Comparison of ENCODE assay signal across 9 cellular contexts in the genomic region with DNA sequence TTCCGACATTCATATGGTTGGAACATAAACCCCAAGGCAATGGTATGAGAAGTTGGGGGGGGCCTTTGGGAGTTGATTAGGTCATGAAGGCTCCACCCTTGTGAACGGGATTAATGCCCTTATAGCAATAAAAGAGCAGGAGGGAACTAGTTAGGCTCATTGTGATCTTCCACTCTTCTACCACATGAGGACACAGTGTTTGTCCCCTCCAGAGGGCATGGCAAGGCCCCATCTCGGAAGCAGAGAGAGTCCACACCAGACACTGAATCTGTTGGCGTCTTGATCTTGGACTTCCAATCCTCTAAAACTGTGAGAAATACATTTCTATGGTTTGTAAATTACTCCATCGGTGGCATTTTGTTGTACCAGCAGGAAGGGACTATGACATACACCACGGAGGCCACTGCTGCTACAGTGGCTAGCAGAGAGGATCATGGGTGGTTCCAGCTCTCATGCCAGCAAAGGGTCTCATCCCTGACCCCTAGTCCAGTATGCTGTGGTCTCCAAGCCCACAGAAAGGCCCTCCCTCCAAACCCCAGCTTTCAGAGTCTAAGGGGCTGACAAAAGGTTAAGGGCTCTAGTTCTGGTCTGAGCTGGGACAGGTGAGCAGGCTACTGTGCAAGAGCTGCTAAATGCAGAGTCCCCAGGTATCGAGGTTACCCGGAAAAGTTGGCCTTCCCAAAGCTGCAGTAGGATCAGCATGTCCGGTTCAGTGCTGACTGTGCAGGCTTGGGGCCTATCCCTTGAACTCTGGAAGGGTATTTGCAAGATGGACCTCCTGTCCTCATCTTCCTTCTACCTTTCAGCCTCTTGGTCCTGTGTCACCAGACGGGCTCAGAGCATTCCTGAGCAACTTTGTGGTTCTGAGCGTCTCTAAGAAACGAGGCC. TPM values are rescaled to one million over a fixed set of nuclear protein-coding genes. Genes with fewer than 3 reads are reported as not detected.
A peak's percentile ranks its signal among the peaks of the same experiment; 100 is the strongest.
DNase-seq lines count a peak whose midpoint lies in the region; ATAC-seq and TF ChIP-seq lines count a peak whose summit lies in the region.
"Had no signal": no experiment of that assay in that cellular context is flagged by ENCODE, and none has a peak within 500 bp of the region (broad histone marks: within the 10 kb centered on the region; RNA-seq: fewer than 3 reads in every experiment).

No MANE protein-coding gene starts in this region.

- H3K27ac ChIP-seq in CD8-positive, alpha-beta T cell (ENCODE audit: low read depth, low read length) = peak overlapping the region; percentile 23
- H3K27ac ChIP-seq in WERI-Rb-1 = no peak overlapping the region
- peak overlapping the region; percentile 80 to 87 for H3K27ac ChIP-seq in esophagus (ENCODE audit: low read depth in 2 of 2, low read length in 1 of 2)
- H3K27ac ChIP-seq in psoas muscle = peak overlapping the region; percentile 63

- peak overlapping the region; percentile 79 for H3K4me3 Mint-ChIP-seq in CD8-positive, alpha-beta T cell

- peak overlapping the region; percentile 94 for H3K27ac Mint-ChIP-seq in CD8-positive, alpha-beta T cell

- H3K36me3 Mint-ChIP-seq in CD8-positive, alpha-beta T cell = peaks cover 76% of the 10 kb centered on the region

- peaks cover 54% of the 10 kb centered on the region for H3K36me3 ChIP-seq in CD8-positive, alpha-beta T cell (ENCODE audit: insufficient read depth, low read length)
- H3K36me3 ChIP-seq in WERI-Rb-1 (no peaks in the 10 kb centered on the region), esophagus (ENCODE audit: control insufficient read depth in 2 of 2, insufficient read depth in 2 of 2, low read length in 1 of 2) (no peaks in the 10 kb centered on the region), psoas muscle (ENCODE audit: insufficient read depth in 1 of 2, low read depth in 1 of 2) (no peaks in the 10 kb centered on the region)

- H3K4me3 ChIP-seq in CD8-positive, alpha-beta T cell (ENCODE audit: low read depth, low read length) = no peak overlapping the region
- H3K4me3 ChIP-seq in WERI-Rb-1 (ENCODE audit: low read depth, low read length) (no peak overlapping the region), esophagus (ENCODE audit: low read depth in 1 of 2, low read length in 2 of 2) (no peak overlapping the region), psoas muscle (no peak overlapping the region)

- CTCF ChIA-PET in CD8-positive, alpha-beta T cell (lab: Charles Lee) = interaction anchor here (0.7 to 26.4 kb wide), 11 partner anchors 9 to 195 kb away, joined by 3 to 638 read pairs (median 4); a partner anchor contains a TSS

- no peaks in the 10 kb centered on the region for H3K27me3 Mint-ChIP-seq in CD8-positive, alpha-beta T cell (ENCODE audit: low read depth)

- no peaks in the 10 kb centered on the region for H3K9me3 Mint-ChIP-seq in CD8-positive, alpha-beta T cell

- TF ChIP-seq CTCF in CD8-positive, alpha-beta T cell (IDR thresholded peaks at IDR 0.05) = no peak
- TF ChIP-seq CTCF in WERI-Rb-1 (IDR thresholded peaks at IDR 0.05; ENCODE audit: low read depth, low read length) (no peak), psoas muscle (IDR thresholded peaks at IDR 0.05) (no peak)

- intact Hi-C loops in CD8-positive, alpha-beta T cell (cut with DNase I, micrococcal nuclease) = loop anchor here (1.0 to 10.0 kb wide), 2 partner anchors 12 to 172 kb away; no protein-coding TSS in a partner anchor
- intact Hi-C loops in psoas muscle (cut with DNase I) = no loop called here

- peak in 1 of 7 experiments; percentile 61 for DNase-seq in CD8-positive, alpha-beta T cell
- peak; percentile 3 for DNase-seq in WERI-Rb-1
- DNase-seq in psoas muscle = peak in 1 of 2 donors; percentile 46
- DNase-seq in ACHN = no peak
- no peak for DNase-seq in amniotic stem cell (lab: John Stamatoyannopoulos, UW)
- no peak for DNase-seq in kidney tubule cell (ENCODE audit: low spot score)
- DNase-seq in cerebellum (ENCODE audit: low spot score) = no peak

- WGBS in esophagus, 2 donors = 76% methylated on average over 12 of the region's 12 CpGs
- WGBS in psoas muscle, 3 donors = 69 to 75% (median 69%) methylated on average over 12 of the region's 12 CpGs

- H3K27me3 ChIP-seq in CD8-positive, alpha-beta T cell (ENCODE audit: insufficient read depth, low read length) = no peaks in the 10 kb centered on the region
- no peaks in the 10 kb centered on the region for H3K27me3 ChIP-seq in WERI-Rb-1 (ENCODE audit: insufficient read depth, low read depth, severe bottlenecking)
- H3K27me3 ChIP-seq in esophagus (ENCODE audit: control insufficient read depth in 1 of 2, insufficient read depth in 2 of 2, low read length in 2 of 2) = no peaks in the 10 kb centered on the region
- H3K27me3 ChIP-seq in psoas muscle (ENCODE audit: insufficient read depth in 3 of 3, low read length in 2 of 3) = no peaks in the 10 kb centered on the region

- POLR2A ChIA-PET in CD8-positive, alpha-beta T cell (lab: Charles Lee) = interaction anchor here (0.5 to 23.6 kb wide), 15 partner anchors 10 to 188 kb away, joined by 3 to 755 read pairs (median 6); a partner anchor contains a TSS

- H3K4me1 Mint-ChIP-seq in CD8-positive, alpha-beta T cell (ENCODE audit: low read depth) = peaks cover 98% of the 10 kb centered on the region

- in situ Hi-C loops in ACHN (cut with HindIII; ENCODE audit: low pct_ligation_motif_present, low pct_unique_long_range_greater_than_20kb, low sequenced_read_pairs) = no loop called here

- no peaks in the 10 kb centered on the region for H3K9me3 ChIP-seq in CD8-positive, alpha-beta T cell (ENCODE audit: low read length)
- H3K9me3 ChIP-seq in WERI-Rb-1 (ENCODE audit: severe bottlenecking) = peaks cover 2% of the 10 kb centered on the region
- H3K9me3 ChIP-seq in esophagus (ENCODE audit: control insufficient read depth in 2 of 2, insufficient read depth in 1 of 2, low read depth in 1 of 2, low read length in 1 of 2) = no peaks in the 10 kb centered on the region
- H3K9me3 ChIP-seq in psoas muscle = no peaks in the 10 kb centered on the region

- peaks cover 99% of the 10 kb centered on the region for H3K4me1 ChIP-seq in CD8-positive, alpha-beta T cell (ENCODE audit: insufficient read depth, low read length)
- H3K4me1 ChIP-seq in esophagus (ENCODE audit: control insufficient read depth in 2 of 2, insufficient read depth in 2 of 2, low read length in 1 of 2) (peaks cover 9 to 28% of the 10 kb centered on the region in 2 donors), psoas muscle (peaks cover 41% of the 10 kb centered on the region)

- peak; percentile 23 for ATAC-seq in CD8-positive, alpha-beta T cell
- peak in 1 of 4 donors; percentile 32 for ATAC-seq in psoas muscle

RNA-seq across cellular contexts. Expression of a gene that starts 12.2 kb away (rescaled TPM):
- total RNA-seq in CD8-positive, alpha-beta T cell = 100 to 1,000 TPM; 196 to 199 TPM
- under 1 TPM; 0.16 to 0.54 TPM for polyA plus RNA-seq in esophagus
- total RNA-seq in psoas muscle = under 1 TPM; 0.20 to 0.24 (median 0.21) TPM
- under 1 TPM in 2 of 3 donors, not detected in 1; 0.08 to 0.09 TPM for polyA plus RNA-seq in psoas muscle
- total RNA-seq in cerebellum = not detected
- total RNA-seq: NCI-H460 had no signal

RNA-seq across cellular contexts. Expression of a gene that starts 51.6 kb away (rescaled TPM):
- 1 to 10 TPM; 1.9 to 2.9 TPM for total RNA-seq in CD8-positive, alpha-beta T cell
- polyA plus RNA-seq in esophagus = 10 to 100 TPM; 25.4 to 74.8 TPM
- total RNA-seq in psoas muscle = under 1 TPM in 1 of 4 donors, not detected in 3; 0.06 TPM
- under 1 TPM in 1 of 3 donors, not detected in 2; 0.04 TPM for polyA plus RNA-seq in psoas muscle
- not detected for total RNA-seq in cerebellum

Comparison
In these comparisons a context has a peak if more than half of its experiments do, and no peak if none do; other contexts are left out.
1. RNA of a gene that starts 12.2 kb away (total RNA-seq): 196 to 199 TPM in CD8-positive, alpha-beta T cell; 0.20 to 0.24 TPM in psoas muscle and not detected in cerebellum (single experiment); every median in the first group is over 100 times any median in the second.
2. intact Hi-C loops: an anchor here in CD8-positive, alpha-beta T cell (1.0 to 10.0 kb wide); none called in psoas muscle.